8 cellular contexts compared by ENCODE assay signal in the genomic region with DNA sequence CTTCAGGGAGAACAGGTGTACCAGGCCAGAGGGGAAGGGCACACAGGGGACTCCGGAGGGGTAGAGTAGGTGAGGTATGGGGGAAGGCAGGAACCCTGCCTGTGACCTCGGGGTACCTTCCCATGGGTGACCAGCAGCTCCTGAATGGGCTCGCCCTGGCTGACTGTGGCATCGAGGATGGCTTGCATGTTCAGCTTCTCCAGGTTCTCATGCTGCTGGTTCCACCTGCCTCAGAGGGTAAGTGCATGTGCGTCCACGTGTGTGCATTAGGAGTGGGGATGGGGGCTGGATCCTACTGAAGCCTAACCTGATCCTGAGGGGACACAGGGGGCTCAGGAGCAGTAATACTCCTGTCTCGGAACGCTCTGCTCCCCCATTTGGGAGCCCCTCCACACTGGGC. TPM values are rescaled to one million over a fixed set of nuclear protein-coding genes. Genes with fewer than 3 reads are reported as not detected.
DNase-seq lines count a peak whose midpoint lies in the region; ATAC-seq, FAIRE-seq and TF ChIP-seq lines count a peak whose summit lies in the region.

No MANE protein-coding gene starts in this region.

- H3K27ac ChIP-seq in RWPE1 (peak overlapping the region; percentile 95), psoas muscle (no peak overlapping the region)

- no peaks in the 10 kb centered on the region for H3K27me3 ChIP-seq in psoas muscle (ENCODE audit: insufficient read depth in 3 of 3, low read length in 2 of 3)

- intact Hi-C loops in psoas muscle (cut with DNase I): no loop called here

- peak overlapping the region; percentile 55 for H3K4me3 ChIP-seq in fibroblast of pulmonary artery (replicated peaks; ENCODE audit: low read depth, low read length)
- peak overlapping the region; percentile 44 for H3K4me3 ChIP-seq in psoas muscle

- POLR2A ChIA-PET in RWPE1 (lab: Yijun Ruan, JAX; ENCODE audit: low non-redundant PET): interaction anchor here (0.6 kb wide), 1 partner anchor 23 kb away, joined by 3 read pairs; no protein-coding TSS in a partner anchor

- no peak for ATAC-seq in psoas muscle
- no peak for ATAC-seq in left lobe of liver

- WGBS in psoas muscle, 3 donors: 78 to 90% (median 80%) methylated on average over 8 of the region's 8 CpGs

- peaks cover 5% of the 10 kb centered on the region for H3K9me3 Mint-ChIP-seq in glutamatergic neuron (ENCODE audit: unreplicated experiment)

- no peak for TF ChIP-seq POLR2A in GM12891 (IDR thresholded peaks at IDR 0.05; ENCODE audit: low read depth, low read length)

- peaks cover 4% of the 10 kb centered on the region for H3K4me1 Mint-ChIP-seq in glutamatergic neuron (ENCODE audit: low read depth, unreplicated experiment)

- no peak for DNase-seq in GM12891 (ENCODE audit: insufficient read length, low spot score)
- no peak for DNase-seq in RWPE1 (ENCODE audit: low spot score)
- no peak for DNase-seq in fibroblast of pulmonary artery (ENCODE audit: low read depth)
- no peak for DNase-seq in psoas muscle
- no peak for DNase-seq in left lobe of liver (ENCODE audit: low spot score)
- DNase-seq in pons (ENCODE audit: low spot score): no peak
- no peak for DNase-seq in T1000 (lab: John Stamatoyannopoulos, UW)
- DNase-seq in glutamatergic neuron: no peak

- FAIRE-seq in GM12891 (lab: Jason Lieb, UNC): peak; percentile 16

- H3K9me3 ChIP-seq in psoas muscle: no peaks in the 10 kb centered on the region

- H3K36me3 Mint-ChIP-seq in glutamatergic neuron (ENCODE audit: unreplicated experiment): no peaks in the 10 kb centered on the region

- TF ChIP-seq CTCF in RWPE1 (conservative IDR thresholded peaks at IDR 0.05; ENCODE audit: low read depth): no peak
- TF ChIP-seq CTCF in fibroblast of pulmonary artery (IDR thresholded peaks at IDR 0.05; ENCODE audit: low read length, missing control alignments): no peak
- no peak for TF ChIP-seq CTCF in psoas muscle (IDR thresholded peaks at IDR 0.05)
- no peak for TF ChIP-seq CTCF in glutamatergic neuron (IDR thresholded peaks at IDR 0.05; ENCODE audit: partially characterized antibody, unreplicated experiment)

- no peak overlapping the region for H3K27ac Mint-ChIP-seq in glutamatergic neuron (ENCODE audit: unreplicated experiment)

- CTCF ChIA-PET in RWPE1 (lab: Yijun Ruan, JAX): no interaction called here

- peaks cover 13% of the 10 kb centered on the region for H3K27me3 Mint-ChIP-seq in glutamatergic neuron (ENCODE audit: unreplicated experiment)

- H3K36me3 ChIP-seq in psoas muscle (ENCODE audit: insufficient read depth in 1 of 2, low read depth in 1 of 2): peaks cover 0 to 19% of the 10 kb centered on the region in 2 donors

- no peak overlapping the region for H3K4me3 Mint-ChIP-seq in glutamatergic neuron (ENCODE audit: unreplicated experiment)

- H3K4me1 ChIP-seq in psoas muscle: peaks cover 25% of the 10 kb centered on the region

TF ChIP-seq in GM12891, 5 proteins besides CTCF, POLR2A, EP300 and RAD21:
- TF ChIP-seq SPI1 (IDR thresholded peaks at IDR 0.05; ENCODE audit: low read depth, low read length): no peak
- TF ChIP-seq POLR2AphosphoS5 (IDR thresholded peaks at IDR 0.05; ENCODE audit: low read depth, low read length): no peak
- TF ChIP-seq PAX5 (IDR thresholded peaks at IDR 0.05; ENCODE audit: insufficient read depth, low read length, severe bottlenecking): no peak
- no peak for TF ChIP-seq POU2F2 (IDR thresholded peaks at IDR 0.05; ENCODE audit: low read depth, low read length)
- no peak for TF ChIP-seq TAF1 (IDR thresholded peaks at IDR 0.05; ENCODE audit: low read depth, low read length)

RNA-seq across cellular contexts. Expression of a gene that starts 0.5 kb away (rescaled TPM):
- polyA plus RNA-seq in GM12891 (2012; ENCODE audit: low read depth, missing spikeins): 0.18 TPM
- total RNA-seq in psoas muscle: under 1 TPM; 0.24 to 0.99 (median 0.57) TPM
- polyA plus RNA-seq in psoas muscle: under 1 TPM; 0.23 to 0.99 (median 0.51) TPM
- total RNA-seq in left lobe of liver: 1.7 TPM
- 1.3 TPM for total RNA-seq in glutamatergic neuron (ENCODE audit: unreplicated experiment)

RNA-seq across cellular contexts. Expression of a gene that starts 4.4 kb away (rescaled TPM):
- polyA plus RNA-seq in GM12891 (2012; ENCODE audit: low read depth, missing spikeins): 29.0 TPM
- total RNA-seq in psoas muscle (10 to 100 TPM; 10.1 to 24.2 (median 14.9) TPM), left lobe of liver (6.4 TPM), glutamatergic neuron (ENCODE audit: unreplicated experiment) (27.8 TPM)
- 10 to 100 TPM; 33.3 to 84.5 (median 37.9) TPM for polyA plus RNA-seq in psoas muscle

RNA-seq across cellular contexts. Expression of a gene that starts 5.6 kb away (rescaled TPM):
- 21.8 TPM for polyA plus RNA-seq in GM12891 (2012; ENCODE audit: low read depth, missing spikeins)
- 10 to 100 TPM; 16.1 to 29.5 (median 19.6) TPM for total RNA-seq in psoas muscle
- polyA plus RNA-seq in psoas muscle: 10 to 100 TPM; 21.5 to 36.6 (median 21.7) TPM
- 15.6 TPM for total RNA-seq in left lobe of liver
- total RNA-seq in glutamatergic neuron (ENCODE audit: unreplicated experiment): 30.4 TPM

RNA-seq across cellular contexts. Expression of a gene that starts 5.7 kb away (rescaled TPM):
- 14.5 TPM for polyA plus RNA-seq in GM12891 (2012; ENCODE audit: low read depth, missing spikeins)
- 1 to 10 TPM; 5.7 to 9.2 (median 7.0) TPM for total RNA-seq in psoas muscle
- 10 to 100 TPM; 14.7 to 34.8 (median 17.5) TPM for polyA plus RNA-seq in psoas muscle
- total RNA-seq in left lobe of liver: 17.9 TPM
- total RNA-seq in glutamatergic neuron (ENCODE audit: unreplicated experiment): 12.6 TPM

RNA-seq across cellular contexts. Expression of a gene that starts 14.3 kb away (rescaled TPM):
- 9.6 TPM for polyA plus RNA-seq in GM12891 (2012; ENCODE audit: low read depth, missing spikeins)
- total RNA-seq in psoas muscle (10 to 100 TPM; 20.4 to 29.1 (median 23.2) TPM), left lobe of liver (18.7 TPM), glutamatergic neuron (ENCODE audit: unreplicated experiment) (42.5 TPM)
- polyA plus RNA-seq in psoas muscle: 10 to 100 TPM; 29.7 to 49.6 (median 42.7) TPM
